ENCODE assay signal across 8 cellular contexts in genomic region chr7:144384071-144384470, GRCh38. TPM values are rescaled to one million over a fixed set of nuclear protein-coding genes. Genes with fewer than 3 reads are reported as not detected.
DNase-seq lines count a peak whose midpoint lies in the region; ATAC-seq and TF ChIP-seq lines count a peak whose summit lies in the region.

No MANE protein-coding gene starts in this region.

- peaks cover 3% of the 10 kb centered on the region; the same call in 1 of the 3 replicates for H3K9me3 Mint-ChIP-seq in GM23338

- peaks cover 15% of the 10 kb centered on the region for H3K36me3 ChIP-seq in GM23338 (ENCODE audit: insufficient read depth)
- peaks cover 0 to 14% (median 0%) of the 10 kb centered on the region in 3 donors for H3K36me3 ChIP-seq in Peyer's patch
- no peaks in the 10 kb centered on the region for H3K36me3 ChIP-seq in kidney epithelial cell (ENCODE audit: control insufficient read depth, insufficient read depth, low read length)
- H3K36me3 ChIP-seq in body of pancreas (replicated peaks in 1 of 2; ENCODE audit: insufficient read depth in 1 of 2, low read depth in 2 of 2) = peaks cover 0 to 9% of the 10 kb centered on the region in 2 donors

- intact Hi-C loops in body of pancreas (cut with DNase I) = no loop called here

- H3K27me3 Mint-ChIP-seq in GM23338 (ENCODE audit: insufficient read depth, low read depth, poor library complexity) = peaks cover 13% of the 10 kb centered on the region

- no peak for TF ChIP-seq CTCF in GM23338 (conservative IDR thresholded peaks at IDR 0.05; ENCODE audit: low read depth in 2 of 2)
- TF ChIP-seq CTCF in Peyer's patch (IDR thresholded peaks at IDR 0.05) = no peak
- TF ChIP-seq CTCF in kidney epithelial cell (IDR thresholded peaks at IDR 0.05; ENCODE audit: insufficient read depth, low read length, poor library complexity, severe bottlenecking) = no peak
- TF ChIP-seq CTCF in body of pancreas (IDR thresholded peaks at IDR 0.05) = no peak
- no peak for TF ChIP-seq CTCF in GM20000 (IDR thresholded peaks at IDR 0.05; ENCODE audit: extremely low read depth, missing control alignments)

- H3K27ac ChIP-seq in GM23338 (ENCODE audit: low read depth) (peak overlapping the region; percentile 74), Peyer's patch (peak overlapping the region in 3 of 4 donors; percentile 52 to 93 (median 78)), body of pancreas (no peak overlapping the region)

- no peak overlapping the region for H3K4me3 Mint-ChIP-seq in GM23338

- H3K79me2 ChIP-seq in GM23338 (replicated peaks; ENCODE audit: insufficient read depth) = no peaks in the 10 kb centered on the region

- H3K27me3 ChIP-seq in GM23338 (ENCODE audit: insufficient read depth) = no peaks in the 10 kb centered on the region
- no peaks in the 10 kb centered on the region for H3K27me3 ChIP-seq in Peyer's patch
- no peaks in the 10 kb centered on the region for H3K27me3 ChIP-seq in kidney epithelial cell (ENCODE audit: control insufficient read depth, insufficient read depth, low read length)
- no peaks in the 10 kb centered on the region for H3K27me3 ChIP-seq in body of pancreas

- no peaks in the 10 kb centered on the region for H3K9me3 ChIP-seq in Peyer's patch
- no peaks in the 10 kb centered on the region for H3K9me3 ChIP-seq in body of pancreas

- TF ChIP-seq POLR2A in Peyer's patch (IDR thresholded peaks at IDR 0.05) (no peak), body of pancreas (IDR thresholded peaks at IDR 0.05) (no peak)

- H3K27ac Mint-ChIP-seq in GM23338 = peak overlapping the region; percentile 23

- DNase-seq in EH (ENCODE audit: low read depth) (peak; percentile 4), GM23338 (ENCODE audit: low spot score) (no peak), Peyer's patch (peak in 1 of 3 donors; percentile 75), kidney epithelial cell (ENCODE audit: low read depth) (peak; percentile 79), NCI-H128 (lab: John Stamatoyannopoulos, UW; ENCODE audit: unreplicated experiment) (no peak), body of pancreas (no peak), GM20000 (ENCODE audit: low spot score) (no peak)
- no peak for DNase-seq in stimulated activated CD8-positive, alpha-beta memory T cell treated with anti-CD3 and anti-CD28 coated beads, Interleukin-4, amount 100 ng/mL, for 48 hours

- ATAC-seq in GM23338 = no peak
- no peak for ATAC-seq in body of pancreas

- H3K4me1 ChIP-seq in GM23338 (ENCODE audit: insufficient read depth) (peaks cover 9% of the 10 kb centered on the region; the same call in 1 of the 2 replicates), Peyer's patch (peaks cover 0 to 20% (median 0%) of the 10 kb centered on the region in 4 donors), body of pancreas (no peaks in the 10 kb centered on the region)

- H3K4me1 Mint-ChIP-seq in GM23338 = peaks cover 18% of the 10 kb centered on the region

- H3K4me2 ChIP-seq in GM23338 = no peak overlapping the region

- 35 to 53% methylated on average over 4 of the region's 4 CpGs for WGBS in body of pancreas, 2 donors

- H3K4me3 ChIP-seq in GM23338 (no peak overlapping the region), Peyer's patch (peak overlapping the region in 2 of 4 donors; percentile 25 to 39), kidney epithelial cell (ENCODE audit: low read depth, low read length) (no peak overlapping the region), body of pancreas (no peak overlapping the region)

- H2AFZ ChIP-seq in GM23338 = peak overlapping the region; percentile 77; the same call in 1 of the 2 replicates

- H3K9me2 ChIP-seq in GM23338 (ENCODE audit: insufficient read depth) = no peaks in the 10 kb centered on the region

- H3K36me3 Mint-ChIP-seq in GM23338 (ENCODE audit: low read depth) = peaks cover 19% of the 10 kb centered on the region

- 0 out of 2 replicates have a peak, but pooled peaks cover 2% of the 10 kb centered on the region for H3F3A ChIP-seq in GM23338 (replicated peaks; ENCODE audit: low read depth)

- H4K20me1 ChIP-seq in GM23338 (replicated peaks; ENCODE audit: insufficient read depth) = no peaks in the 10 kb centered on the region

TF ChIP-seq in GM23338, 12 proteins besides CTCF, POLR2A, EP300 and RAD21 (continues in another document):
- TF ChIP-seq NANOG (IDR thresholded peaks at IDR 0.05; ENCODE audit: borderline replicate concordance) (no peak), EZH2 (IDR thresholded peaks at IDR 0.05; ENCODE audit: low read depth, unreplicated experiment) (no peak), ZNF114 (CRISPR knock-in tag; IDR thresholded peaks at IDR 0.05) (no peak), EZH2phosphoT487 (IDR thresholded peaks at IDR 0.05; ENCODE audit: unreplicated experiment) (no peak), JUNB (IDR thresholded peaks at IDR 0.05; ENCODE audit: unreplicated experiment) (no peak), STAT1 (IDR thresholded peaks at IDR 0.05; ENCODE audit: unreplicated experiment) (no peak), CREB1 (CRISPR knock-in tag; IDR thresholded peaks at IDR 0.05; ENCODE audit: low read depth) (no peak), REST (IDR thresholded peaks at IDR 0.05; ENCODE audit: unreplicated experiment) (no peak), ZNF331 (CRISPR knock-in tag; IDR thresholded peaks at IDR 0.05; ENCODE audit: low read depth) (no peak), ETS1 (IDR thresholded peaks at IDR 0.05) (no peak)

RNA-seq across cellular contexts. Expression of gene NOBOX, which starts 19.4 kb away (rescaled TPM):
- total RNA-seq in GM23338 (2014; rRNA removed; shearing (Covaris generic)) = not detected in 2 replicates
- polyA plus RNA-seq in GM23338 (2016; fragmentation: Nextera tagmentation; extraction: Ambion mirVana) = not detected in 2 replicates
- total RNA-seq in Peyer's patch = not detected
- not detected in 2 replicates for total RNA-seq in kidney epithelial cell
- total RNA-seq in body of pancreas = not detected

RNA-seq across cellular contexts. Expression of gene ARHGEF5, which starts 28.9 kb away (rescaled TPM):
- total RNA-seq in GM23338 (2014; rRNA removed; shearing (Covaris generic)) = 27.1 and 27.3 TPM in 2 replicates
- polyA plus RNA-seq in GM23338 (2016; fragmentation: Nextera tagmentation; extraction: Ambion mirVana) = 10.2 TPM in 2 replicates
- total RNA-seq in Peyer's patch (10 to 100 TPM; 40.1 to 86.2 (median 66.7) TPM), kidney epithelial cell (22.6 and 25.1 TPM in 2 replicates), body of pancreas (10 to 100 TPM; 19.1 to 23.1 TPM)

Comparison
In these comparisons a context has a peak if more than half of its experiments do, and no peak if none do; other contexts are left out.
1. DNase-seq: peak in EH (single experiment) and kidney epithelial cell (single experiment); none in GM23338 (single experiment), stimulated activated CD8-positive, alpha-beta memory T cell treated with anti-CD3 and anti-CD28 coated beads, Interleukin-4, amount 100 ng/mL, for 48 hours (single experiment), NCI-H128 (single experiment), body of pancreas (0 of 4) and GM20000 (single experiment).
2. H3K27ac ChIP-seq: peak in GM23338 (single experiment) and Peyer's patch (3 of 4); none in body of pancreas (0 of 4).